Comparison of ENCODE assay signal across 22 cellular contexts in the genomic region with DNA sequence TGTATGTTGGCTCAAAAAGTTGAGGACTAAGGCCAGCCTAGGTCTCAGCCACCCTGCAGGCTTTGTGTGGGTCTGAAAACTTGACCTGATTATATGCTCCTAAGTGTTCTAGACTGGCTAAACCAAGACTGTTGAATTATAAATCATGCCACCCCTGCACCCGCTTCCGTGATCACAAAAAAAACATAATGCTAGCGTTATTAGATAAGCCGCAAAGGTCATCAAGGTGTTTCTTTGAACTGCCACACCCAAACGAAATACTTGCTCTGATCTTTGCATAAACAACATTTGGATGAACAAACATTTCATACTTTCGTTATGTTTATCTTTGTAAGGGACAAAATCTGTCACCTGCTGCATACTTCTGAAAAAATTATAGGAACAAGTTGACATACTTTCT. TPM values are rescaled to one million over a fixed set of nuclear protein-coding genes. Genes with fewer than 3 reads are reported as not detected.
"Had no signal": no experiment of that assay in that cellular context is flagged by ENCODE, and none has a peak within 500 bp of the region (broad histone marks: within the 10 kb centered on the region; RNA-seq: fewer than 3 reads in every experiment).

No MANE protein-coding gene starts in this region.

- H3K36me3 ChIP-seq: MG63, SJSA1 had no signal

- H3K27ac ChIP-seq: SJSA1, SK-N-MC had no signal

- H3K27me3 ChIP-seq: MG63, SJSA1 had no signal

- DNase-seq: KBM-7, MG63, NCI-H1092, NCI-H1105 treated with DMSO at 0.1 percent for 48 hours, NCI-H1417 treated with DMSO at 0.1 percent for 48 hours, NCI-H146, NCI-H1694 treated with DMSO at 0.1 percent for 48 hours, NCI-H1930, NCI-H2081 treated with DMSO at 0.1 percent for 48 hours, NCI-H2171 treated with DMSO at 0.1 percent for 48 hours, NCI-H345, NCI-H446 treated with DMSO at 0.1 percent for 48 hours, NCI-H510A treated with DMSO at 0.1 percent for 48 hours, NCI-H69, NCI-H774, Right ventricle myocardium superior, RPMI8226, SIG-M5 had no signal

- H3K4me3 ChIP-seq: MG63, SJSA1, SK-N-MC had no signal

- FAIRE-seq: RCC 7860 had no signal

- H3K4me1 ChIP-seq: SJSA1 had no signal

RNA-seq across cellular contexts. Expression of gene SMCO2, which starts 2.5 kb away (rescaled TPM):
- total RNA-seq: LHCN-M2, Right ventricle myocardium superior, SJSA1 had no signal
